Comparison of ENCODE assay signal across 14 cellular contexts in the genomic region with DNA sequence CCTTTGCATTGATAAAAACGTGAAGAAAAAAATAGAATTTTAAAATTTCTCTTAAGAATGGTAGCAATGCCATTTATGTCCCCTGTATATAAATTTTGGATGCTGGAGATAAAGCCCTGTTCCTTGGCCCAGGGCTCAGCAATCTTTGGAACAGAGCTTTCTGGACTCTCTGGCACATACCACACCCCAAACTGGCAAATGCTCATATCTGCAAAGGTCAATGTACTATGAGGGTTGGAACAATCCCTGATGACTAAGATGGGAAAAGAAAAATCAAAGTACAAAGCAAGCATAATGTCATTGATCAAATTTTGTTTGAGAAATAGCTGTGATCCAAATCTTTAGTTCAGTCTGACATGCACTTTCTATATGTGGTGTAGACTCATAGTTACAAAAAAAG.
"Had no signal": no experiment of that assay in that cellular context is flagged by ENCODE, and none has a peak within 500 bp of the region (broad histone marks: within the 10 kb centered on the region; RNA-seq: fewer than 3 reads in every experiment).

No MANE protein-coding gene starts in this region.

- H3K9me3 ChIP-seq: tibial artery had no signal

- ATAC-seq: natural killer cell; stimulated activated effector memory CD8-positive, alpha-beta T cell treated with anti-CD3 and anti-CD28 coated beads, Interleukin-12 subunit alpha, Interleukin-12 subunit beta, amount 100 ng/mL, for 72 hours had no signal

- H3K36me3 ChIP-seq: heart right ventricle, tibial artery had no signal

- H3K27me3 ChIP-seq: dorsolateral prefrontal cortex, heart right ventricle, tibial artery had no signal

- H3K4me3 ChIP-seq: dorsolateral prefrontal cortex, heart right ventricle, tibial artery had no signal

- DNase-seq: central memory CD4-positive, alpha-beta T cell; cortex of kidney; dorsolateral prefrontal cortex; effector CD8-positive, alpha-beta T cell; heart right ventricle; hypothalamus; islet precursor cell; mammary epithelial cell; natural killer cell; posterior cingulate gyrus; stimulated activated CD4-positive, alpha-beta T cell treated with anti-CD3 and anti-CD28 coated beads, Interleukin-4, amount 100 ng/mL, for 1 hour; stimulated activated CD8-positive, alpha-beta memory T cell treated with anti-CD3 and anti-CD28 coated beads, Interleukin-4, amount 100 ng/mL, for 48 hours; tibial artery had no signal

- H3K27ac ChIP-seq: dorsolateral prefrontal cortex, heart right ventricle, tibial artery had no signal
